8 cellular contexts compared by ENCODE assay signal in the genomic region with DNA sequence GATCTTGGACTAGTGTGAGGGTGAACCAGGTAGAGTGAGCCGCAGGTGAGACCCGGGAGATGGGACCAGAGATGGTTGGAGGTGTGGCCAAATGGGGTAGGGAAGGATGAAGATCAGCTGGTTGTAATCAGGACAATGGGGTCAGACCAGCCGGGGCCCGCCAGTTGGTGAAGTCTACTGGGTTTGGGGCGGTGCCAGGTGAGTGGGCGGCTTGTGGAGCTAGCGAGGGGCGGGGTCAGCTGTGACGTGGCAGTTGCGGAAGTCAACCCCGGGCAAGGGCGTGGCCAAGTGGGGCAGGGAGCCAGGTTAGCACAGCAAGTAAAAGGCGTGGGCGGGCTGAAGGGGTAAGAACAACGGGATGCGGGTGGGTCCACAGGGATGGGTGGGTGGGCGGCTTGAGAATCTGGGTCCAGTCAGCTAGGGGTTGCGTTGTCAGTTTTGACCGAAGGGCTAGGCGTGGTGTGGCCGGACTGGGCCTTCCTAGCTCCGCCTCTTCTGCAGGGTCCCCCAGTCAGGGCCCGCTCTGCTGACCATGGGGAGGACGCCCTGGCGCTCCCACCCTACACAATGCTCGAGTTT. TPM values are rescaled to one million over a fixed set of nuclear protein-coding genes. Genes with fewer than 3 reads are reported as not detected.
DNase-seq lines count a peak whose midpoint lies in the region; ATAC-seq, FAIRE-seq and TF ChIP-seq lines count a peak whose summit lies in the region.

No MANE protein-coding gene starts in this region.

- peak overlapping the region; percentile 60 for H3K4me2 ChIP-seq in SU-DHL-6 (ENCODE audit: low read depth, low read length, poor library complexity, severe bottlenecking)

- H3K9me3 ChIP-seq in SU-DHL-6 (ENCODE audit: insufficient read depth, low read length): no peaks in the 10 kb centered on the region

- no peak overlapping the region for H3K27ac ChIP-seq in SU-DHL-6 (ENCODE audit: low read depth, low read length)

- peak overlapping the region; percentile 37 for H3K4me3 ChIP-seq in SU-DHL-6 (ENCODE audit: insufficient read depth, low read length, poor library complexity, severe bottlenecking)

- peak overlapping the region; percentile 40; the same call in 1 of the 2 replicates for H3K9ac ChIP-seq in SU-DHL-6 (ENCODE audit: low read length)

- peak; percentile 99 for FAIRE-seq in GM12892 (lab: Jason Lieb, UNC)

- TF ChIP-seq POLR2A in GM12892 (IDR thresholded peaks at IDR 0.05; ENCODE audit: low read depth, low read length): no peak

- H3K36me3 ChIP-seq in SU-DHL-6 (ENCODE audit: low read length): no peaks in the 10 kb centered on the region

- no peaks in the 10 kb centered on the region for H3K79me2 ChIP-seq in SU-DHL-6 (ENCODE audit: insufficient read depth, low read length)

- intact Hi-C loops in left cardiac atrium (cut with DNase I): no loop called here

- H3K27me3 ChIP-seq in SU-DHL-6 (ENCODE audit: low read length): no peaks in the 10 kb centered on the region

- DNase-seq in GM12892 (ENCODE audit: insufficient read length): peak; percentile 95
- peak; percentile 83 for DNase-seq in activated naive CD8-positive, alpha-beta T cell treated with anti-CD3 and anti-CD28 coated beads, Interleukin-2, amount 50 U/mL, for 16 hours (ENCODE audit: low read depth, low spot score)
- DNase-seq in left cardiac atrium: peak; percentile 97
- DNase-seq in pulmonary artery endothelial cell (ENCODE audit: low read depth, low spot score): peak; percentile 35
- DNase-seq in ureter (ENCODE audit: low spot score): peak; percentile 97
- no peak for DNase-seq in NCI-H1105 (lab: John Stamatoyannopoulos, UW)

- H3K9me2 ChIP-seq in SU-DHL-6 (replicated peaks; ENCODE audit: insufficient read depth, low read length): no peaks in the 10 kb centered on the region

- TF ChIP-seq CTCF in SU-DHL-6 (IDR thresholded peaks at IDR 0.05; ENCODE audit: insufficient read depth, low read length, poor library complexity, severe bottlenecking): no peak

- peak; percentile 45 for ATAC-seq in HG03139 (IDR thresholded peaks at IDR 0.05; ENCODE audit: unreplicated experiment)
- peak; percentile 71 to 78 for ATAC-seq in left cardiac atrium

- peak overlapping the region; percentile 19 for H2AFZ ChIP-seq in SU-DHL-6 (ENCODE audit: low read depth, low read length, severe bottlenecking)

- H4K20me1 ChIP-seq in SU-DHL-6 (ENCODE audit: low read depth, low read length): no peaks in the 10 kb centered on the region

- H3F3A ChIP-seq in SU-DHL-6 (ENCODE audit: insufficient read depth): no peaks in the 10 kb centered on the region

RNA-seq across cellular contexts. Expression of a gene that starts 25.5 kb away (rescaled TPM):
- 61.6 TPM for polyA plus RNA-seq in GM12892 (2012; ENCODE audit: missing spikeins)
- total RNA-seq in left cardiac atrium: 100 to 1,000 TPM; 137 to 169 TPM
- total RNA-seq in pulmonary artery endothelial cell: 97.3 and 132 TPM in 2 replicates
- total RNA-seq in ureter: 87.9 TPM

RNA-seq across cellular contexts. Expression of a gene that starts 49.6 kb away (rescaled TPM):
- polyA plus RNA-seq in GM12892 (2012; ENCODE audit: missing spikeins): 1.8 TPM
- total RNA-seq in left cardiac atrium (1 to 10 TPM in 1 of 2 donors, under 1 TPM in 1; 0.71 to 1.1 TPM), pulmonary artery endothelial cell (0.07 and 0.20 TPM in 2 replicates), ureter (1.8 TPM)
